In genomic region chr19:43847884-43848283, GRCh38 we compare ENCODE assay signal across 19 cellular contexts. TPM values are rescaled to one million over a fixed set of nuclear protein-coding genes. Genes with fewer than 3 reads are reported as not detected.
"Had no signal": no experiment of that assay in that cellular context is flagged by ENCODE, and none has a peak within 500 bp of the region (broad histone marks: within the 10 kb centered on the region; RNA-seq: fewer than 3 reads in every experiment).

No MANE protein-coding gene starts in this region.

- H3K27me3 ChIP-seq: esophagus squamous epithelium, left lung, stomach, tibial artery, vagina had no signal

- ATAC-seq: activated CD8-positive, alpha-beta memory T cell treated with anti-CD3 and anti-CD28 coated beads, Interleukin-2, amount 10 ng/mL, durations not matched to agents 7 days and 5 days; activated T-cell treated with anti-CD3 and anti-CD28 coated beads, Interleukin-2, amount 50 U/mL, for 4 hours; left lung had no signal

- H3K4me1 ChIP-seq: esophagus squamous epithelium, left lung, stomach, tibial artery, vagina had no signal

- H3K4me3 Mint-ChIP-seq: activated CD8-positive, alpha-beta memory T cell treated with anti-CD3 and anti-CD28 coated beads, Interleukin-2, amount 10 ng/mL, durations not matched to agents 7 days and 5 days; activated naive CD8-positive, alpha-beta T cell; activated T-cell treated with anti-CD3 and anti-CD28 coated beads, Interleukin-2, amount 50 U/mL, for 4 hours had no signal

- H3K4me1 Mint-ChIP-seq: activated CD8-positive, alpha-beta memory T cell treated with anti-CD3 and anti-CD28 coated beads, Interleukin-2, amount 10 ng/mL, durations not matched to agents 7 days and 5 days had no signal

- DNase-seq: activated CD4-positive, alpha-beta T cell treated with anti-CD3 and anti-CD28 coated beads, Interleukin-2, amount 50 U/mL, for 4 hours; activated CD4-positive, CD25-positive, alpha-beta regulatory T cell treated with anti-CD3 and anti-CD28 coated beads, Interleukin-2, amount 50 U/mL, for 72 hours; activated CD8-positive, alpha-beta memory T cell treated with anti-CD3 and anti-CD28 coated beads, Interleukin-2, amount 10 ng/mL, durations not matched to agents 7 days and 5 days; activated effector memory CD4-positive, alpha-beta T cell treated with anti-CD3 and anti-CD28 coated beads, Interleukin-2, amount 50 U/mL, for 16 hours; activated T-cell treated with anti-CD3 and anti-CD28 coated beads, Interleukin-2, amount 50 U/mL, for 4 hours; esophagus squamous epithelium; foreskin fibroblast; head of caudate nucleus; islet precursor cell; left lung; mesenchymal stem cell; stomach; T-helper 2 cell; tibial artery had no signal

- H3K4me3 ChIP-seq: left lung, skin epidermis, stomach, tibial artery, vagina had no signal

- H3K27ac Mint-ChIP-seq: activated CD8-positive, alpha-beta memory T cell treated with anti-CD3 and anti-CD28 coated beads, Interleukin-2, amount 10 ng/mL, durations not matched to agents 7 days and 5 days; activated naive CD8-positive, alpha-beta T cell had no signal

- H3K27ac ChIP-seq: esophagus squamous epithelium, left lung, skin epidermis, stomach, tibial artery, vagina had no signal

- H3K27me3 Mint-ChIP-seq: activated CD8-positive, alpha-beta memory T cell treated with anti-CD3 and anti-CD28 coated beads, Interleukin-2, amount 10 ng/mL, durations not matched to agents 7 days and 5 days; activated naive CD8-positive, alpha-beta T cell had no signal

RNA-seq across cellular contexts. Expression of gene LYPD5, which starts 45.6 kb away (rescaled TPM):
- total RNA-seq: osteocyte had no signal
- polyA plus RNA-seq: neural cell had no signal
